19 cellular contexts compared by ENCODE assay signal in genomic region chr1:206804156-206804737, GRCh38. TPM values are rescaled to one million over a fixed set of nuclear protein-coding genes. Genes with fewer than 3 reads are reported as not detected.
DNase-seq lines count a peak whose midpoint lies in the region; ATAC-seq and TF ChIP-seq lines count a peak whose summit lies in the region.
"Had no signal": no experiment of that assay in that cellular context is flagged by ENCODE, and none has a peak within 500 bp of the region (broad histone marks: within the 10 kb centered on the region; RNA-seq: fewer than 3 reads in every experiment).

No MANE protein-coding gene starts in this region.

- POLR2A ChIA-PET in activated CD4-positive, alpha-beta memory T cell treated with anti-CD3 and anti-CD28 coated beads for 36 hours (lab: Charles Lee) = interaction anchor here (0.7 to 5.3 kb wide), 9 partner anchors 9 to 97 kb away, joined by 3 to 44 read pairs (median 16); partner anchors contain the start of genes IL10 and IL19

- peak overlapping the region; percentile 90 for H3K27ac ChIP-seq in CD4-positive, CD25-positive, alpha-beta regulatory T cell (ENCODE audit: insufficient read depth, low read length, poor library complexity, severe bottlenecking)
- H3K27ac ChIP-seq: C4-2B, suprapubic skin had no signal

- H3K4me1 ChIP-seq in CD4-positive, CD25-positive, alpha-beta regulatory T cell (ENCODE audit: control insufficient read depth, insufficient read depth, low read length, poor library complexity, severe bottlenecking) = peaks cover 49% of the 10 kb centered on the region
- H3K4me1 ChIP-seq: suprapubic skin had no signal

- peak overlapping the region in 1 of 4 donors; percentile 75 for H3K4me3 Mint-ChIP-seq in CD4-positive, CD25-positive, alpha-beta regulatory T cell
- H3K4me3 Mint-ChIP-seq in activated CD4-positive, alpha-beta memory T cell treated with anti-CD3 and anti-CD28 coated beads for 36 hours = no peak overlapping the region
- H3K4me3 Mint-ChIP-seq in memory B cell (no peak overlapping the region), natural killer cell (no peak overlapping the region)

- H3K36me3 ChIP-seq in CD4-positive, CD25-positive, alpha-beta regulatory T cell (ENCODE audit: control insufficient read depth, insufficient read depth, low read length) = no peaks in the 10 kb centered on the region
- H3K36me3 ChIP-seq: suprapubic skin had no signal

- H3K27me3 ChIP-seq in CD4-positive, CD25-positive, alpha-beta regulatory T cell (ENCODE audit: control insufficient read depth, insufficient read depth, low read length) = no peaks in the 10 kb centered on the region

- no peak for TF ChIP-seq CTCF in natural killer cell (IDR thresholded peaks at IDR 0.05)

- CTCF ChIA-PET in activated CD4-positive, alpha-beta memory T cell treated with anti-CD3 and anti-CD28 coated beads for 36 hours (lab: Charles Lee) = interaction anchor here (1.3 to 11.3 kb wide), 13 partner anchors 10 to 129 kb away, joined by 3 to 315 read pairs (median 8); no protein-coding TSS in a partner anchor

- DNase-seq in CD4-positive, CD25-positive, alpha-beta regulatory T cell = no peak
- peak; percentile 30 for DNase-seq in EH (ENCODE audit: low read depth)
- DNase-seq in activated CD4-positive, alpha-beta memory T cell treated with anti-CD3 and anti-CD28 coated beads for 36 hours = no peak
- no peak for DNase-seq in memory B cell (ENCODE audit: low spot score in 2 of 2)
- DNase-seq in NCI-H2227 (lab: John Stamatoyannopoulos, UW; ENCODE audit: unreplicated experiment) = no peak
- DNase-seq in natural killer cell = no peak
- DNase-seq: effector CD4-positive, alpha-beta T cell; kidney; NCI-H1048; Right ventricle myocardium superior; T1000 had no signal

- peak overlapping the region; percentile 92 to 97 (median 96) for H3K27ac Mint-ChIP-seq in CD4-positive, CD25-positive, alpha-beta regulatory T cell
- peak overlapping the region; percentile 66 for H3K27ac Mint-ChIP-seq in activated CD4-positive, alpha-beta memory T cell treated with anti-CD3 and anti-CD28 coated beads for 36 hours
- H3K27ac Mint-ChIP-seq in memory B cell (peak overlapping the region; percentile 24), natural killer cell (no peak overlapping the region)

- H3K9me3 Mint-ChIP-seq in CD4-positive, CD25-positive, alpha-beta regulatory T cell = peaks cover 0 to 1% (median 0%) of the 10 kb centered on the region in 7 donors
- H3K9me3 Mint-ChIP-seq in activated CD4-positive, alpha-beta memory T cell treated with anti-CD3 and anti-CD28 coated beads for 36 hours = no peaks in the 10 kb centered on the region
- H3K9me3 Mint-ChIP-seq in memory B cell = no peaks in the 10 kb centered on the region
- no peaks in the 10 kb centered on the region for H3K9me3 Mint-ChIP-seq in natural killer cell
- H3K9me3 Mint-ChIP-seq: activated naive CD4-positive, alpha-beta T cell treated with anti-CD3 and anti-CD28 coated beads, Interleukin-2, amount 50 U/mL, for 72 hours had no signal

- ATAC-seq in CD4-positive, CD25-positive, alpha-beta regulatory T cell (ENCODE audit: low read depth in 2 of 2) = no peak
- ATAC-seq in memory B cell (ENCODE audit: low read depth) = no peak
- ATAC-seq in natural killer cell = no peak
- no peak for ATAC-seq in GM19467 (IDR thresholded peaks at IDR 0.05; ENCODE audit: unreplicated experiment)

- H3K36me3 Mint-ChIP-seq in CD4-positive, CD25-positive, alpha-beta regulatory T cell = no peaks in the 10 kb centered on the region
- peaks cover 4% of the 10 kb centered on the region for H3K36me3 Mint-ChIP-seq in activated CD4-positive, alpha-beta memory T cell treated with anti-CD3 and anti-CD28 coated beads for 36 hours
- H3K36me3 Mint-ChIP-seq in memory B cell (no peaks in the 10 kb centered on the region), natural killer cell (no peaks in the 10 kb centered on the region)
- H3K36me3 Mint-ChIP-seq: activated naive CD4-positive, alpha-beta T cell treated with anti-CD3 and anti-CD28 coated beads, Interleukin-2, amount 50 U/mL, for 72 hours had no signal

- intact Hi-C loops in activated CD4-positive, alpha-beta memory T cell treated with anti-CD3 and anti-CD28 coated beads for 36 hours (cut with micrococcal nuclease) = loop anchor here (5.0 kb wide), 1 partner anchor 332 kb away; the partner anchor contains the start of gene IKBKE
- intact Hi-C loops in natural killer cell (cut with micrococcal nuclease) = loop anchor here (5.0 to 10.0 kb wide), 2 partner anchors 37 to 169 kb away; partner anchors contain the start of gene DYRK3

- H3K9me3 ChIP-seq in CD4-positive, CD25-positive, alpha-beta regulatory T cell (ENCODE audit: control insufficient read depth in 2 of 2, low read length in 2 of 2) = no peaks in the 10 kb centered on the region
- H3K9me3 ChIP-seq: suprapubic skin had no signal

- H3K27me3 Mint-ChIP-seq in CD4-positive, CD25-positive, alpha-beta regulatory T cell = peaks cover 6% of the 10 kb centered on the region
- H3K27me3 Mint-ChIP-seq in activated CD4-positive, alpha-beta memory T cell treated with anti-CD3 and anti-CD28 coated beads for 36 hours = peaks cover 9% of the 10 kb centered on the region
- no peaks in the 10 kb centered on the region for H3K27me3 Mint-ChIP-seq in memory B cell
- peaks cover 20 to 46% of the 10 kb centered on the region in 2 donors for H3K27me3 Mint-ChIP-seq in natural killer cell (ENCODE audit: low read depth in 2 of 2)

- H3K4me1 Mint-ChIP-seq in CD4-positive, CD25-positive, alpha-beta regulatory T cell = peaks cover 23 to 77% (median 50%) of the 10 kb centered on the region in 4 donors
- H3K4me1 Mint-ChIP-seq in activated CD4-positive, alpha-beta memory T cell treated with anti-CD3 and anti-CD28 coated beads for 36 hours (ENCODE audit: low read depth) = peaks cover 76% of the 10 kb centered on the region
- H3K4me1 Mint-ChIP-seq in memory B cell (peaks cover 16% of the 10 kb centered on the region), natural killer cell (peaks cover 0 to 20% of the 10 kb centered on the region in 2 donors)

- peak overlapping the region; percentile 49 for H3K4me3 ChIP-seq in CD4-positive, CD25-positive, alpha-beta regulatory T cell (ENCODE audit: low read depth, low read length)
- H3K4me3 ChIP-seq: suprapubic skin had no signal

RNA-seq across cellular contexts. Expression of gene IL10, which starts 32.0 kb away (rescaled TPM):
- 7.0 TPM for total RNA-seq in CD4-positive, CD25-positive, alpha-beta regulatory T cell
- polyA plus RNA-seq in CD4-positive, CD25-positive, alpha-beta regulatory T cell = 1 to 10 TPM in 2 of 4 donors, under 1 TPM in 2; 0.60 to 4.4 (median 2.0) TPM
- total RNA-seq in activated CD4-positive, alpha-beta memory T cell treated with anti-CD3 and anti-CD28 coated beads for 36 hours = 10 to 100 TPM; 17.3 to 18.5 TPM
- total RNA-seq in natural killer cell = 1 to 10 TPM in 1 of 3 donors, not detected in 2; 1.0 TPM
- total RNA-seq: Daoy, H1, renal cortical epithelial cell had no signal
- polyA plus RNA-seq: H1 had no signal

RNA-seq across cellular contexts. Expression of gene IL19, which starts 33.7 kb away (rescaled TPM):
- not detected for total RNA-seq in CD4-positive, CD25-positive, alpha-beta regulatory T cell
- polyA plus RNA-seq in CD4-positive, CD25-positive, alpha-beta regulatory T cell = not detected
- total RNA-seq in activated CD4-positive, alpha-beta memory T cell treated with anti-CD3 and anti-CD28 coated beads for 36 hours = under 1 TPM in 1 of 2 experiments, not detected in 1; 0.21 TPM
- not detected for total RNA-seq in natural killer cell
- total RNA-seq: activated naive CD4-positive, alpha-beta T cell treated with anti-CD3 and anti-CD28 coated beads, Interleukin-2, amount 50 U/mL, for 72 hours; cardiac septum; Daoy; H1; renal cortical epithelial cell; Right ventricle myocardium superior; suprapubic skin had no signal
- polyA plus RNA-seq: H1 had no signal

Comparison
In these comparisons a context has a peak if more than half of its experiments do, and no peak if none do; other contexts are left out.
1. H3K27ac Mint-ChIP-seq: peak in CD4-positive, CD25-positive, alpha-beta regulatory T cell (3 of 3), activated CD4-positive, alpha-beta memory T cell treated with anti-CD3 and anti-CD28 coated beads for 36 hours (single experiment) and memory B cell (single experiment); none in natural killer cell (0 of 2).